Comparison of ENCODE assay signal across 14 cellular contexts in genomic region chr3:117600112-117600511, GRCh38.
DNase-seq lines count a peak whose midpoint lies in the region; ATAC-seq and TF ChIP-seq lines count a peak whose summit lies in the region.
"Had no signal": no experiment of that assay in that cellular context is flagged by ENCODE, and none has a peak within 500 bp of the region (broad histone marks: within the 10 kb centered on the region; RNA-seq: fewer than 3 reads in every experiment).

No MANE protein-coding gene starts in this region.

- DNase-seq in tibial artery = no peak
- DNase-seq in stimulated activated naive CD4-positive, alpha-beta T cell (lab: John Stamatoyannopoulos, UW) = no peak
- DNase-seq in mesothelial cell of epicardium (ENCODE audit: low spot score in 2 of 2, unreplicated experiment in 2 of 2) = no peak
- DNase-seq in left ventricle myocardium superior = no peak
- DNase-seq: colonic mucosa; immature natural killer cell; NCI-H2029; stimulated activated CD4-positive, alpha-beta T cell treated with anti-CD3 and anti-CD28 coated beads, Interleukin-4, amount 100 ng/mL, for 1 hour; stimulated activated naive CD4-positive, alpha-beta T cell treated with Interleukin-2 at 50 U/mL for 16 hours had no signal

- ATAC-seq in GM18511 (IDR thresholded peaks at IDR 0.05; ENCODE audit: unreplicated experiment) = peak; percentile 59
- peak; percentile 77 for ATAC-seq in GM21447 (IDR thresholded peaks at IDR 0.05; ENCODE audit: unreplicated experiment)
- peak; percentile 55 for ATAC-seq in HG03159 (IDR thresholded peaks at IDR 0.05; ENCODE audit: unreplicated experiment)
- peak; percentile 25 for ATAC-seq in esophagus mucosa
- ATAC-seq in left ventricle myocardium superior = no peak
- ATAC-seq: K562 had no signal

- H3K27me3 ChIP-seq in tibial artery = no peaks in the 10 kb centered on the region
- H3K27me3 ChIP-seq: colonic mucosa had no signal

- H3K9me3 Mint-ChIP-seq in mesothelial cell of epicardium = no peaks in the 10 kb centered on the region

- TF ChIP-seq CTCF in tibial artery (IDR thresholded peaks at IDR 0.05) (no peak), mesothelial cell of epicardium (IDR thresholded peaks at IDR 0.05; ENCODE audit: unreplicated experiment) (no peak)

- no peaks in the 10 kb centered on the region for H3K4me1 ChIP-seq in tibial artery
- H3K4me1 ChIP-seq: colonic mucosa had no signal

- no peak overlapping the region for H3K27ac Mint-ChIP-seq in mesothelial cell of epicardium
- H3K27ac Mint-ChIP-seq: immature natural killer cell had no signal

- H3K9me3 ChIP-seq in tibial artery = no peaks in the 10 kb centered on the region
- H3K9me3 ChIP-seq: colonic mucosa had no signal

- intact Hi-C loops in tibial artery (cut with DNase I; ENCODE audit: low total_unique reads) (no loop called here), left ventricle myocardium superior (cut with micrococcal nuclease) (no loop called here)

- no peak overlapping the region for H3K4me3 ChIP-seq in tibial artery
- H3K4me3 ChIP-seq: colonic mucosa, K562 had no signal

- H3K27ac ChIP-seq in tibial artery = no peak overlapping the region
- H3K27ac ChIP-seq: colonic mucosa had no signal

- H3K36me3 Mint-ChIP-seq in mesothelial cell of epicardium = no peaks in the 10 kb centered on the region

- H3K4me3 Mint-ChIP-seq in mesothelial cell of epicardium = no peak overlapping the region
- H3K4me3 Mint-ChIP-seq: immature natural killer cell had no signal

- no peaks in the 10 kb centered on the region for H3K27me3 Mint-ChIP-seq in mesothelial cell of epicardium (ENCODE audit: low read depth)

- H3K4me1 Mint-ChIP-seq in mesothelial cell of epicardium = peaks cover 30% of the 10 kb centered on the region
- H3K4me1 Mint-ChIP-seq: immature natural killer cell had no signal

- no peaks in the 10 kb centered on the region for H3K36me3 ChIP-seq in tibial artery
- H3K36me3 ChIP-seq: colonic mucosa had no signal
